ENCODE assay signal across 10 cellular contexts in genomic region chr3:43523454-43524053, GRCh38.
A peak's percentile ranks its signal among the peaks of the same experiment; 100 is the strongest.
DNase-seq lines count a peak whose midpoint lies in the region; ATAC-seq, FAIRE-seq and TF ChIP-seq lines count a peak whose summit lies in the region.
"Had no signal": no experiment of that assay in that cellular context is flagged by ENCODE, and none has a peak within 500 bp of the region (broad histone marks: within the 10 kb centered on the region; RNA-seq: fewer than 3 reads in every experiment).

No MANE protein-coding gene starts in this region.

- ATAC-seq in GM18502 (IDR thresholded peaks at IDR 0.05; ENCODE audit: poor library complexity, unreplicated experiment) (peak; percentile 85), HG03103 (IDR thresholded peaks at IDR 0.05; ENCODE audit: low read depth, unreplicated experiment) (peak; percentile 70), GM12878 (peak; percentile 81), T-cell (replicated peaks in 1 of 4) (no peak)
- ATAC-seq in effector memory CD8-positive, alpha-beta T cell (replicated peaks): no peak

- no peak for TF ChIP-seq POLR2A in GM12878 (IDR thresholded peaks at IDR 0.05; ENCODE audit: low read depth, low read length)

- H3K4me2 ChIP-seq in GM12878 (ENCODE audit: control insufficient read depth, insufficient read depth) (no peak overlapping the region), smooth muscle cell (no peak overlapping the region)

- CTCF ChIA-PET in GM12878 (lab: Yijun Ruan, JAX) (interaction anchor here (0.5 to 1.1 kb wide), 4 partner anchors 10 to 1514 kb away, joined by 3 to 4 read pairs (median 3); no protein-coding TSS in a partner anchor), T-cell (lab: Charles Lee) (interaction anchor here in 1 of 2 donors (0.6 to 0.7 kb wide), 2 partner anchors 33 to 244 kb away, joined by 3 to 7 read pairs; no protein-coding TSS in a partner anchor)

- no peak overlapping the region for H2AFZ ChIP-seq in GM12878 (ENCODE audit: control insufficient read depth, low read depth, low read length)
- no peak overlapping the region for H2AFZ ChIP-seq in smooth muscle cell (ENCODE audit: low read depth)

- no peak overlapping the region for H3K27ac Mint-ChIP-seq in T-cell
- no peak overlapping the region for H3K27ac Mint-ChIP-seq in effector memory CD8-positive, alpha-beta T cell
- H3K27ac Mint-ChIP-seq: T-helper 1 cell treated with Interleukin-12 subunit alpha and Interleukin-12 subunit beta and Interleukin-4 antibody, amounts not matched to agents 30 μg/mL and 1 μg/mL, for 36 hours had no signal

- TF ChIP-seq CTCF in GM20000 (IDR thresholded peaks at IDR 0.05; ENCODE audit: extremely low read depth, missing control alignments): no peak
- TF ChIP-seq CTCF in GM12878 (IDR thresholded peaks at IDR 0.05 in 2 of 3, conservative IDR thresholded peaks at IDR 0.05 in 1 of 3; ENCODE audit: control insufficient read depth in 2 of 3, extremely low read depth in 1 of 3, insufficient read depth in 1 of 3, low read depth in 3 of 3, low read length in 3 of 3): no peak
- no peak for TF ChIP-seq CTCF in smooth muscle cell (IDR thresholded peaks at IDR 0.05; ENCODE audit: borderline replicate concordance, insufficient read depth, poor library complexity, severe bottlenecking)

- no peak for TF ChIP-seq RAD21 in GM12878 (IDR thresholded peaks at IDR 0.05; ENCODE audit: insufficient read depth, low read depth, low read length)

- H3K4me1 ChIP-seq in GM12878 (ENCODE audit: control insufficient read depth, insufficient read depth, low read length) (no peaks in the 10 kb centered on the region), smooth muscle cell (ENCODE audit: low read depth) (no peaks in the 10 kb centered on the region)

- POLR2A ChIA-PET in GM12878 (lab: Charles Lee): no interaction called here
- POLR2A ChIA-PET in T-cell (lab: Charles Lee): no interaction called here

- in situ Hi-C loops in GM12878 (cut with MboI): no loop called here

- H3K9ac ChIP-seq in GM12878 (ENCODE audit: control insufficient read depth, insufficient read depth, low read length) (no peak overlapping the region), smooth muscle cell (ENCODE audit: low read depth) (no peak overlapping the region)

- H3K4me3 ChIP-seq in GM12878 (no peak overlapping the region), smooth muscle cell (no peak overlapping the region)

- FAIRE-seq in GM12878 (lab: Jason Lieb, UNC): no peak

- H4K20me1 ChIP-seq in GM12878 (ENCODE audit: control insufficient read depth, insufficient read depth) (no peaks in the 10 kb centered on the region), smooth muscle cell (ENCODE audit: low read depth) (no peaks in the 10 kb centered on the region)

- H3K36me3 ChIP-seq in GM12878 (ENCODE audit: control insufficient read depth in 2 of 2, insufficient read depth in 2 of 2, low read length in 1 of 2) (no peaks in the 10 kb centered on the region), smooth muscle cell (ENCODE audit: low read depth) (peaks cover 4% of the 10 kb centered on the region)

- H3K9me3 Mint-ChIP-seq in T-cell: peaks cover 16 to 26% (median 19%) of the 10 kb centered on the region in 3 donors
- H3K9me3 Mint-ChIP-seq in effector memory CD8-positive, alpha-beta T cell: peaks cover 5 to 16% of the 10 kb centered on the region in 2 donors

- H3K4me3 Mint-ChIP-seq in T-cell: no peak overlapping the region
- no peak overlapping the region for H3K4me3 Mint-ChIP-seq in effector memory CD8-positive, alpha-beta T cell
- H3K4me3 Mint-ChIP-seq: T-helper 1 cell treated with Interleukin-12 subunit alpha and Interleukin-12 subunit beta and Interleukin-4 antibody, amounts not matched to agents 30 μg/mL and 1 μg/mL, for 36 hours had no signal

- no peaks in the 10 kb centered on the region for H3K79me2 ChIP-seq in GM12878 (ENCODE audit: control insufficient read depth, insufficient read depth, low read length)
- H3K79me2 ChIP-seq in smooth muscle cell (ENCODE audit: low read depth): no peaks in the 10 kb centered on the region

- SMC1A ChIA-PET in GM12878 (lab: Charles Lee; ENCODE audit: uncharacterized antibody, unreplicated experiment): no interaction called here

- H3K9me3 ChIP-seq in GM12878 (replicated peaks; ENCODE audit: control insufficient read depth, insufficient read depth, low read length) (no peaks in the 10 kb centered on the region; the same call in 2 of the 3 replicates), smooth muscle cell (replicated peaks; ENCODE audit: low read depth) (no peaks in the 10 kb centered on the region)

- no peak for TF ChIP-seq EP300 in GM12878 (IDR thresholded peaks at IDR 0.05; ENCODE audit: borderline replicate concordance in 1 of 2, control insufficient read depth in 1 of 2, low read depth in 2 of 2, low read length in 2 of 2)

- peaks cover 42% of the 10 kb centered on the region for H3K36me3 Mint-ChIP-seq in T-cell
- H3K36me3 Mint-ChIP-seq in effector memory CD8-positive, alpha-beta T cell (ENCODE audit: insufficient read depth): no peaks in the 10 kb centered on the region

- no peaks in the 10 kb centered on the region for H3K27me3 Mint-ChIP-seq in T-cell
- no peaks in the 10 kb centered on the region for H3K27me3 Mint-ChIP-seq in effector memory CD8-positive, alpha-beta T cell

- no peaks in the 10 kb centered on the region for H3K4me1 Mint-ChIP-seq in T-cell
- no peaks in the 10 kb centered on the region for H3K4me1 Mint-ChIP-seq in effector memory CD8-positive, alpha-beta T cell (ENCODE audit: low read depth in 2 of 2)

- no peaks in the 10 kb centered on the region for H3K27me3 ChIP-seq in GM12878 (replicated peaks in 1 of 2; ENCODE audit: control insufficient read depth in 2 of 2, insufficient read depth in 2 of 2, low read length in 1 of 2)
- H3K27me3 ChIP-seq in smooth muscle cell (ENCODE audit: low read depth): no peaks in the 10 kb centered on the region

- H3K27ac ChIP-seq in GM12878 (ENCODE audit: control insufficient read depth, insufficient read depth): no peak overlapping the region
- no peak overlapping the region for H3K27ac ChIP-seq in smooth muscle cell (ENCODE audit: low read depth)

- WGBS in GM12878 (ENCODE audit: insufficient coverage, insufficient replicate concordance, low lambda C conversion rate, missing lambda C conversion rate): 18% methylated on average over 3 of the region's 3 CpGs
- 98% methylated on average over 3 of the region's 3 CpGs for WGBS in smooth muscle cell (ENCODE audit: low lambda C conversion rate)

- peak; percentile 23 for DNase-seq in GM20000 (ENCODE audit: low spot score)
- peak; percentile 21 for DNase-seq in GM12878 (ENCODE audit: low read depth, low spot score)
- DNase-seq in smooth muscle cell (lab: John Stamatoyannopoulos, UW; ENCODE audit: unreplicated experiment): no peak
- no peak for DNase-seq in T-cell
- no peak for DNase-seq in effector memory CD8-positive, alpha-beta T cell
- DNase-seq in NCI-H2196 (lab: John Stamatoyannopoulos, UW; ENCODE audit: unreplicated experiment): no peak
- DNase-seq: NCI-H2029 treated with DMSO at 0.1 percent for 48 hours had no signal

- intact Hi-C loops in GM12878 (cut with micrococcal nuclease; ENCODE audit: unreplicated experiment): no loop called here

- no peaks in the 10 kb centered on the region for H3F3A ChIP-seq in smooth muscle cell (ENCODE audit: low read depth)

- BruUV-seq in GM12878 (replicated peaks; lab: Mats Ljungman, UMichigan): no TSS peak

- RAD21 ChIA-PET in GM12878 (lab: Charles Lee; ENCODE audit: unreplicated experiment): no interaction called here

TF ChIP-seq in GM12878, 131 proteins besides CTCF, POLR2A, EP300 and RAD21 (continues in another document):
- TF ChIP-seq TCF3 (IDR thresholded peaks at IDR 0.05; ENCODE audit: borderline replicate concordance, insufficient read depth, low read depth, low read length) (no peak), EED (IDR thresholded peaks at IDR 0.05; ENCODE audit: low read depth) (no peak), BMI1 (IDR thresholded peaks at IDR 0.05; ENCODE audit: borderline replicate concordance) (no peak), RUNX3 (IDR thresholded peaks at IDR 0.05; ENCODE audit: low read length) (peak; percentile 40; the same call in 1 of the 2 replicates), ZNF274 (IDR thresholded peaks at IDR 0.05; ENCODE audit: insufficient read depth, insufficient read length) (no peak), BCL11A (IDR thresholded peaks at IDR 0.05; ENCODE audit: low read depth, low read length) (peak; percentile 61; the same call in 1 of the 2 replicates), NKRF (conservative IDR thresholded peaks at IDR 0.05) (no peak), RAD51 (IDR thresholded peaks at IDR 0.05) (no peak), POLR2AphosphoS5 (IDR thresholded peaks at IDR 0.05; ENCODE audit: low read length) (no peak)

Comparison
In these comparisons a context has a peak if more than half of its experiments do, and no peak if none do; other contexts are left out.
1. ATAC-seq: peak in GM18502 (single experiment), HG03103 (single experiment) and GM12878 (single experiment); none in T-cell (0 of 4) and effector memory CD8-positive, alpha-beta T cell (single experiment).
2. DNase-seq: peak in GM20000 (single experiment) and GM12878 (single experiment); none in smooth muscle cell (single experiment), T-cell (0 of 34), effector memory CD8-positive, alpha-beta T cell (0 of 3) and NCI-H2196 (single experiment).